8 cellular contexts compared by ENCODE assay signal in genomic region chr6:17999430-17999829, GRCh38.
"Had no signal": no experiment of that assay in that cellular context is flagged by ENCODE, and none has a peak within 500 bp of the region (broad histone marks: within the 10 kb centered on the region; RNA-seq: fewer than 3 reads in every experiment).

No MANE protein-coding gene starts in this region.

- H3K27ac ChIP-seq: KMS-11 had no signal

- FAIRE-seq: H54, HTR-8/SVneo had no signal

- H3K9ac ChIP-seq: KMS-11 had no signal

- H3K4me2 ChIP-seq: KMS-11 had no signal

- DNase-seq: GOT3, H9, HCEC 1CT, Karpas-422, KBM-7 had no signal
